Comparison of ENCODE assay signal across 1 cellular context in genomic region chr7:22822486-22823141, GRCh38.
TF ChIP-seq lines count a peak whose summit lies in the region.

TSS of gene TOMM7 (minus strand) at chr7:22822849. CDS start at chr7:22822779, 70 bp downstream.

TF ChIP-seq in K562, 482 proteins besides CTCF, POLR2A, EP300 and RAD21 (continued from another document and continues in another):
- TF ChIP-seq, protein P1, sequence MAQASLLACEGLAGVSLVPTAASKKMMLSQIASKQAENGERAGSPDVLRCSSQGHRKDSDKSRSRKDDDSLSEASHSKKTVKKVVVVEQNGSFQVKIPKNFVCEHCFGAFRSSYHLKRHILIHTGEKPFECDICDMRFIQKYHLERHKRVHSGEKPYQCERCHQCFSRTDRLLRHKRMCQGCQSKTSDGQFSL (CRISPR knock-in tag; IDR thresholded peaks at IDR 0.05) = no peak
- TF ChIP-seq, protein P1 (tag; IDR thresholded peaks at IDR 0.05) = no peak
- no peak for TF ChIP-seq TRIM24 (IDR thresholded peaks at IDR 0.05)
- TF ChIP-seq, protein P2, sequence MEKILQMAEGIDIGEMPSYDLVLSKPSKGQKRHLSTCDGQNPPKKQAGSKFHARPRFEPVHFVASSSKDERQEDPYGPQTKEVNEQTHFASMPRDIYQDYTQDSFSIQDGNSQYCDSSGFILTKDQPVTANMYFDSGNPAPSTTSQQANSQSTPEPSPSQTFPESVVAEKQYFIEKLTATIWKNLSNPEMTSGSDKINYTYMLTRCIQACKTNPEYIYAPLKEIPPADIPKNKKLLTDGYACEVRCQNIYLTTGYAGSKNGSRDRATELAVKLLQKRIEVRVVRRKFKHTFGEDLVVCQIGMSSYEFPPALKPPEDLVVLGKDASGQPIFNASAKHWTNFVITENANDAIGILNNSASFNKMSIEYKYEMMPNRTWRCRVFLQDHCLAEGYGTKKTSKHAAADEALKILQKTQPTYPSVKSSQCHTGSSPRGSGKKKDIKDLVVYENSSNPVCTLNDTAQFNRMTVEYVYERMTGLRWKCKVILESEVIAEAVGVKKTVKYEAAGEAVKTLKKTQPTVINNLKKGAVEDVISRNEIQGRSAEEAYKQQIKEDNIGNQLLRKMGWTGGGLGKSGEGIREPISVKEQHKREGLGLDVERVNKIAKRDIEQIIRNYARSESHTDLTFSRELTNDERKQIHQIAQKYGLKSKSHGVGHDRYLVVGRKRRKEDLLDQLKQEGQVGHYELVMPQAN (IDR thresholded peaks at IDR 0.05; ENCODE audit: borderline replicate concordance) = no peak
- TF ChIP-seq ZNF79 (CRISPR knock-in tag; IDR thresholded peaks at IDR 0.05; ENCODE audit: low read depth) = no peak
- no peak for TF ChIP-seq ZNF146 (CRISPR knock-in tag; IDR thresholded peaks at IDR 0.05; ENCODE audit: unreplicated experiment)
- no peak for TF ChIP-seq FOXJ3 (CRISPR knock-in tag; IDR thresholded peaks at IDR 0.05)
- TF ChIP-seq RNF2 (IDR thresholded peaks at IDR 0.05) = no peak
- TF ChIP-seq, protein P3, sequence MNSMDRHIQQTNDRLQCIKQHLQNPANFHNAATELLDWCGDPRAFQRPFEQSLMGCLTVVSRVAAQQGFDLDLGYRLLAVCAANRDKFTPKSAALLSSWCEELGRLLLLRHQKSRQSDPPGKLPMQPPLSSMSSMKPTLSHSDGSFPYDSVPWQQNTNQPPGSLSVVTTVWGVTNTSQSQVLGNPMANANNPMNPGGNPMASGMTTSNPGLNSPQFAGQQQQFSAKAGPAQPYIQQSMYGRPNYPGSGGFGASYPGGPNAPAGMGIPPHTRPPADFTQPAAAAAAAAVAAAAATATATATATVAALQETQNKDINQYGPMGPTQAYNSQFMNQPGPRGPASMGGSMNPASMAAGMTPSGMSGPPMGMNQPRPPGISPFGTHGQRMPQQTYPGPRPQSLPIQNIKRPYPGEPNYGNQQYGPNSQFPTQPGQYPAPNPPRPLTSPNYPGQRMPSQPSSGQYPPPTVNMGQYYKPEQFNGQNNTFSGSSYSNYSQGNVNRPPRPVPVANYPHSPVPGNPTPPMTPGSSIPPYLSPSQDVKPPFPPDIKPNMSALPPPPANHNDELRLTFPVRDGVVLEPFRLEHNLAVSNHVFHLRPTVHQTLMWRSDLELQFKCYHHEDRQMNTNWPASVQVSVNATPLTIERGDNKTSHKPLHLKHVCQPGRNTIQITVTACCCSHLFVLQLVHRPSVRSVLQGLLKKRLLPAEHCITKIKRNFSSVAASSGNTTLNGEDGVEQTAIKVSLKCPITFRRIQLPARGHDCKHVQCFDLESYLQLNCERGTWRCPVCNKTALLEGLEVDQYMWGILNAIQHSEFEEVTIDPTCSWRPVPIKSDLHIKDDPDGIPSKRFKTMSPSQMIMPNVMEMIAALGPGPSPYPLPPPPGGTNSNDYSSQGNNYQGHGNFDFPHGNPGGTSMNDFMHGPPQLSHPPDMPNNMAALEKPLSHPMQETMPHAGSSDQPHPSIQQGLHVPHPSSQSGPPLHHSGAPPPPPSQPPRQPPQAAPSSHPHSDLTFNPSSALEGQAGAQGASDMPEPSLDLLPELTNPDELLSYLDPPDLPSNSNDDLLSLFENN (IDR thresholded peaks at IDR 0.05; ENCODE audit: low read depth in 2 of 2, low read length in 2 of 2) = 0 out of 4 replicates have a peak, but pooled peaks of 1 of the 2 experiments have one; percentile 15
- no peak for TF ChIP-seq TCF7L2 (IDR thresholded peaks at IDR 0.05; ENCODE audit: low read depth, low read length)
- TF ChIP-seq POLR2AphosphoS2 (IDR thresholded peaks at IDR 0.05; ENCODE audit: low read length) = peak; percentile 49; the same call in 1 of the 2 replicates
- no peak for TF ChIP-seq BCOR (IDR thresholded peaks at IDR 0.05)
- TF ChIP-seq, protein P4, sequence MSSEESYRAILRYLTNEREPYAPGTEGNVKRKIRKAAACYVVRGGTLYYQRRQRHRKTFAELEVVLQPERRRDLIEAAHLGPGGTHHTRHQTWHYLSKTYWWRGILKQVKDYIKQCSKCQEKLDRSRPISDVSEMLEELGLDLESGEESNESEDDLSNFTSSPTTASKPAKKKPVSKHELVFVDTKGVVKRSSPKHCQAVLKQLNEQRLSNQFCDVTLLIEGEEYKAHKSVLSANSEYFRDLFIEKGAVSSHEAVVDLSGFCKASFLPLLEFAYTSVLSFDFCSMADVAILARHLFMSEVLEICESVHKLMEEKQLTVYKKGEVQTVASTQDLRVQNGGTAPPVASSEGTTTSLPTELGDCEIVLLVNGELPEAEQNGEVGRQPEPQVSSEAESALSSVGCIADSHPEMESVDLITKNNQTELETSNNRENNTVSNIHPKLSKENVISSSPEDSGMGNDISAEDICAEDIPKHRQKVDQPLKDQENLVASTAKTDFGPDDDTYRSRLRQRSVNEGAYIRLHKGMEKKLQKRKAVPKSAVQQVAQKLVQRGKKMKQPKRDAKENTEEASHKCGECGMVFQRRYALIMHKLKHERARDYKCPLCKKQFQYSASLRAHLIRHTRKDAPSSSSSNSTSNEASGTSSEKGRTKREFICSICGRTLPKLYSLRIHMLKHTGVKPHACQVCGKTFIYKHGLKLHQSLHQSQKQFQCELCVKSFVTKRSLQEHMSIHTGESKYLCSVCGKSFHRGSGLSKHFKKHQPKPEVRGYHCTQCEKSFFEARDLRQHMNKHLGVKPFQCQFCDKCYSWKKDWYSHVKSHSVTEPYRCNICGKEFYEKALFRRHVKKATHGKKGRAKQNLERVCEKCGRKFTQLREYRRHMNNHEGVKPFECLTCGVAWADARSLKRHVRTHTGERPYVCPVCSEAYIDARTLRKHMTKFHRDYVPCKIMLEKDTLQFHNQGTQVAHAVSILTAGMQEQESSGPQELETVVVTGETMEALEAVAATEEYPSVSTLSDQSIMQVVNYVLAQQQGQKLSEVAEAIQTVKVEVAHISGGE (CRISPR knock-in tag; IDR thresholded peaks at IDR 0.05) = peak in 1 of 3 experiments; percentile 49; a peak in 2 of 6 replicates
- TF ChIP-seq YBX1 (IDR thresholded peaks at IDR 0.05) = no peak
- TF ChIP-seq POLR3G (IDR thresholded peaks at IDR 0.05; ENCODE audit: extremely low read depth, insufficient read length, insufficient replicate concordance) = no peak
- TF ChIP-seq FOXK1 (CRISPR knock-in tag; IDR thresholded peaks at IDR 0.05; ENCODE audit: borderline replicate concordance) = no peak
- TF ChIP-seq, protein P5, sequence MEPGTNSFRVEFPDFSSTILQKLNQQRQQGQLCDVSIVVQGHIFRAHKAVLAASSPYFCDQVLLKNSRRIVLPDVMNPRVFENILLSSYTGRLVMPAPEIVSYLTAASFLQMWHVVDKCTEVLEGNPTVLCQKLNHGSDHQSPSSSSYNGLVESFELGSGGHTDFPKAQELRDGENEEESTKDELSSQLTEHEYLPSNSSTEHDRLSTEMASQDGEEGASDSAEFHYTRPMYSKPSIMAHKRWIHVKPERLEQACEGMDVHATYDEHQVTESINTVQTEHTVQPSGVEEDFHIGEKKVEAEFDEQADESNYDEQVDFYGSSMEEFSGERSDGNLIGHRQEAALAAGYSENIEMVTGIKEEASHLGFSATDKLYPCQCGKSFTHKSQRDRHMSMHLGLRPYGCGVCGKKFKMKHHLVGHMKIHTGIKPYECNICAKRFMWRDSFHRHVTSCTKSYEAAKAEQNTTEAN (CRISPR knock-in tag; IDR thresholded peaks at IDR 0.05) = no peak
- no peak for TF ChIP-seq ZNF699 (CRISPR knock-in tag; IDR thresholded peaks at IDR 0.05; ENCODE audit: insufficient replicate concordance)
- no peak for TF ChIP-seq ZBTB1 (CRISPR knock-in tag; IDR thresholded peaks at IDR 0.05; ENCODE audit: borderline replicate concordance, low read depth)
- TF ChIP-seq PHB2 (IDR thresholded peaks at IDR 0.05; ENCODE audit: low read depth) = no peak
- no peak for TF ChIP-seq ZNF436 (CRISPR knock-in tag; IDR thresholded peaks at IDR 0.05)
- TF ChIP-seq ZNF407 (IDR thresholded peaks at IDR 0.05; ENCODE audit: low read depth) = no peak
- TF ChIP-seq TSC22D4 (tag; IDR thresholded peaks at IDR 0.05) = no peak
- TF ChIP-seq ZNF197 (CRISPR knock-in tag; IDR thresholded peaks at IDR 0.05; ENCODE audit: low read depth) = no peak
- TF ChIP-seq SMARCA4 (IDR thresholded peaks at IDR 0.05) = no peak
- TF ChIP-seq, protein P6, sequence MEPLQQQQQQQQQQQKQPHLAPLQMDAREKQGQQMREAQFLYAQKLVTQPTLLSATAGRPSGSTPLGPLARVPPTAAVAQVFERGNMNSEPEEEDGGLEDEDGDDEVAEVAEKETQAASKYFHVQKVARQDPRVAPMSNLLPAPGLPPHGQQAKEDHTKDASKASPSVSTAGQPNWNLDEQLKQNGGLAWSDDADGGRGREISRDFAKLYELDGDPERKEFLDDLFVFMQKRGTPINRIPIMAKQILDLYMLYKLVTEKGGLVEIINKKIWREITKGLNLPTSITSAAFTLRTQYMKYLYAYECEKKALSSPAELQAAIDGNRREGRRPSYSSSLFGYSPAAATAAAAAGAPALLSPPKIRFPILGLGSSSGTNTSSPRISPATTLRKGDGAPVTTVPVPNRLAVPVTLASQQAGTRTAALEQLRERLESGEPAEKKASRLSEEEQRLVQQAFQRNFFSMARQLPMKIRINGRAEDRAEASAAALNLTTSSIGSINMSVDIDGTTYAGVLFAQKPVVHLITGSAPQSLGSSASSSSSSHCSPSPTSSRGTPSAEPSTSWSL (CRISPR knock-in tag; IDR thresholded peaks at IDR 0.05; ENCODE audit: borderline replicate concordance) = no peak
- no peak for TF ChIP-seq ZNF785 (CRISPR knock-in tag; IDR thresholded peaks at IDR 0.05)
- TF ChIP-seq PTBP1 (IDR thresholded peaks at IDR 0.05; ENCODE audit: low read depth, low read length) = no peak
- no peak for TF ChIP-seq ZNF121 (CRISPR knock-in tag; conservative IDR thresholded peaks at IDR 0.05)
- TF ChIP-seq, protein P7, sequence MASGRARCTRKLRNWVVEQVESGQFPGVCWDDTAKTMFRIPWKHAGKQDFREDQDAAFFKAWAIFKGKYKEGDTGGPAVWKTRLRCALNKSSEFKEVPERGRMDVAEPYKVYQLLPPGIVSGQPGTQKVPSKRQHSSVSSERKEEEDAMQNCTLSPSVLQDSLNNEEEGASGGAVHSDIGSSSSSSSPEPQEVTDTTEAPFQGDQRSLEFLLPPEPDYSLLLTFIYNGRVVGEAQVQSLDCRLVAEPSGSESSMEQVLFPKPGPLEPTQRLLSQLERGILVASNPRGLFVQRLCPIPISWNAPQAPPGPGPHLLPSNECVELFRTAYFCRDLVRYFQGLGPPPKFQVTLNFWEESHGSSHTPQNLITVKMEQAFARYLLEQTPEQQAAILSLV (tag; IDR thresholded peaks at IDR 0.05) = no peak
- TF ChIP-seq ATF4 (CRISPR knock-in tag; IDR thresholded peaks at IDR 0.05) = no peak
- TF ChIP-seq PRPF4 (IDR thresholded peaks at IDR 0.05; ENCODE audit: insufficient read depth, low read depth, low read length, poor library complexity, severe bottlenecking) = no peak
- peak; percentile 80 for TF ChIP-seq RBFOX2 (IDR thresholded peaks at IDR 0.05; ENCODE audit: low read depth, low read length)
- TF ChIP-seq MED1 (CRISPR knock-in tag; IDR thresholded peaks at IDR 0.05; ENCODE audit: borderline replicate concordance) = no peak
